ENCODE assay signal across 9 cellular contexts in the genomic region with DNA sequence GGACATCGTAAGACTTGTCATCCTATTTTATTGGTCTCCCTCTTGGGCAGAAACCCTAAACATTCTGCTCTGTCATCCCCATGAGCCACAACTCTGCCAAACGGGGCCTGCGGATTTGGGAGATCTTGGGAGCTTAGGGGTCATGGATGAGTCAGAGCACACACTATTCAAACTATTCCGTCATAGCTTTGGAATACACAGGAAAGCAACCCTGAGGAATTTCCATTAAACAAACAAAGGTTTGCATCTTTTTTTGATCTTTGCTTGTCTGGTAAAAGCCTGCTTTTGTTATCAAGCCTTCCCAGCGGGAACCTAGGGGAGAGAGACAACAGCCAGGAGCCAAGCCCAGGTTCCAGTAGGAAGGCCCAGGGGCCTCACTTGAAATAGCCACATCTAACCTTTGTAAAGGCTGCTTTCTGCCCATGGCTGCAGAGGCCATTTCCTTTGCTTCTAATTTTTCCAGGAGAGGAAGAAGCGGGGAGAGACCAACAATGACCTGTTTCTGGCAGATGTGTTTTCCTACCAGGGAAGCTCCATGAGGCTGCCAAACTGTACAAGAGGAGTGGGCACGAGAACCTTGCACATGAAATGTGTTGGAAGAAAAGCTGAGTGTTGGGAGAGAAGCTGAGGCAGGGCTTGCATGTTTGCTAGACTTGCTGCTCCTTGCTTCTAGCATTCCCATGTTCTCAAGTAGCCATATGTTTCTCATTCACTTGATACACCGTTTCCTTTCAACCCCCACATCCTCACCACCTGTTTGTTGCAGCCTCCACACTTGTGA. TPM values are rescaled to one million over a fixed set of nuclear protein-coding genes. Genes with fewer than 3 reads are reported as not detected.
DNase-seq lines count a peak whose midpoint lies in the region; ATAC-seq and TF ChIP-seq lines count a peak whose summit lies in the region.
"Not testable (repeated sequence)": the region's sequence is repeated elsewhere in the genome, so short reads cannot be mapped to it uniquely, and the experiment has no call there.
"Had no signal": no experiment of that assay in that cellular context is flagged by ENCODE, and none has a peak within 500 bp of the region (broad histone marks: within the 10 kb centered on the region; RNA-seq: fewer than 3 reads in every experiment).

No MANE protein-coding gene starts in this region.

- TF ChIP-seq POLR2A in HCT116 (IDR thresholded peaks at IDR 0.05; ENCODE audit: borderline replicate concordance, extremely low read depth, insufficient read depth, insufficient read length) = not testable (repeated sequence)

- not testable (repeated sequence) for TF ChIP-seq CTCF in HCT116 (IDR thresholded peaks at IDR 0.05 in 2 of 3, conservative IDR thresholded peaks at IDR 0.05 in 1 of 3; ENCODE audit: borderline replicate concordance in 1 of 3, insufficient read depth in 1 of 3, low read depth in 2 of 3, low read length in 2 of 3); astrocyte of the spinal cord (IDR thresholded peaks at IDR 0.05; ENCODE audit: low read depth, low read length)

- WGBS in right cardiac atrium = 63% methylated on average over 8 of the region's 8 CpGs

- H3K79me2 ChIP-seq in ACC112 (ENCODE audit: control insufficient read depth, insufficient read depth, low read length, unreplicated experiment); HCT116 (ENCODE audit: insufficient read depth, low read length): not testable (repeated sequence)

- H3K4me1 ChIP-seq in ACC112 (ENCODE audit: control insufficient read depth, insufficient read depth, low read length, unreplicated experiment) (peaks cover 37% of the 10 kb centered on the region), HCT116 (ENCODE audit: control insufficient read depth in 1 of 2, insufficient read depth in 2 of 2, low read length in 2 of 2) (peaks cover 23 to 26% of the 10 kb centered on the region in 2 experiments)
- not testable (repeated sequence) for H3K4me1 ChIP-seq in right cardiac atrium (ENCODE audit: control insufficient read depth, insufficient read depth, low read length); mucosa of rectum (ENCODE audit: control insufficient read depth in 2 of 2, insufficient read depth in 2 of 2, low read length in 2 of 2); skeletal muscle tissue (ENCODE audit: control insufficient read depth in 3 of 3, insufficient read depth in 3 of 3, low read length in 3 of 3)

- not testable (repeated sequence) for H3K27me3 ChIP-seq in ACC112 (ENCODE audit: insufficient read depth, low read length); HCT116 (ENCODE audit: insufficient read depth, low read length); right cardiac atrium (ENCODE audit: control insufficient read depth, insufficient read depth); mucosa of rectum (ENCODE audit: control insufficient read depth in 2 of 2, insufficient read depth in 2 of 2, low read length in 2 of 2); skeletal muscle tissue (ENCODE audit: control insufficient read depth in 3 of 3, insufficient read depth in 3 of 3, low read length in 3 of 3)

- TSS peak; percentile 6 for BruUV-seq in HCT116 (replicated peaks; lab: Mats Ljungman, UMichigan)

- not testable (repeated sequence) for H3K9me3 ChIP-seq in HCT116 (ENCODE audit: control insufficient read depth in 1 of 2, insufficient read depth in 1 of 2, low read depth in 1 of 2, low read length in 2 of 2); right cardiac atrium (ENCODE audit: control insufficient read depth, low read length); mucosa of rectum (ENCODE audit: control insufficient read depth in 2 of 2, low read length in 2 of 2); skeletal muscle tissue (ENCODE audit: control insufficient read depth in 3 of 3, low read length in 3 of 3)

- in situ Hi-C loops in astrocyte of the spinal cord (cut with HindIII; ENCODE audit: low sequenced_read_pairs) = not testable (repeated sequence)

- not testable (repeated sequence) for H3K9me2 ChIP-seq in HCT116 (ENCODE audit: insufficient read depth)

- ATAC-seq in HCT116 (peak; percentile 83), esophagus mucosa (peak; percentile 51), right cardiac atrium (peak; percentile 39 to 79)

- peak overlapping the region; percentile 49 for H3K4me2 ChIP-seq in HCT116 (ENCODE audit: low read length)

- H4K20me1 ChIP-seq in HCT116 (ENCODE audit: insufficient read depth) = not testable (repeated sequence)

- RAD21 ChIA-PET in HCT116 (lab: Charles Lee; ENCODE audit: low non-redundant PET in 1 of 2, low total read pairs in 2 of 2, uncharacterized antibody in 2 of 2, unreplicated experiment in 2 of 2) = not testable (repeated sequence)

- POLR2A ChIA-PET in HCT116 (lab: Charles Lee) = not testable (repeated sequence)

- not testable (repeated sequence) for TF ChIP-seq RAD21 in HCT116 (IDR thresholded peaks at IDR 0.05; ENCODE audit: low read depth)

- peaks cover 12% of the 10 kb centered on the region for H3K36me3 ChIP-seq in ACC112 (ENCODE audit: insufficient read depth, low read length)
- peaks cover 8 to 32% of the 10 kb centered on the region in 2 experiments; a peak in 3 of 4 replicates for H3K36me3 ChIP-seq in HCT116 (ENCODE audit: control insufficient read depth in 1 of 2, insufficient read depth in 2 of 2, low read length in 2 of 2)
- H3K36me3 ChIP-seq in mucosa of rectum (ENCODE audit: control insufficient read depth in 2 of 2, insufficient read depth in 2 of 2, low read length in 2 of 2) = peaks cover 27 to 43% of the 10 kb centered on the region in 2 donors
- H3K36me3 ChIP-seq in skeletal muscle tissue (ENCODE audit: control insufficient read depth in 3 of 3, insufficient read depth in 3 of 3, low read length in 3 of 3) = peaks cover 23 to 46% (median 37%) of the 10 kb centered on the region in 3 donors

- intact Hi-C loops in HCT116 (cut with micrococcal nuclease); right cardiac atrium (cut with DNase I): not testable (repeated sequence)

- peak overlapping the region; percentile 14; the same call in 1 of the 2 replicates for H3K9ac ChIP-seq in HCT116 (ENCODE audit: low read length)
- not testable (repeated sequence) for H3K9ac ChIP-seq in mucosa of rectum (ENCODE audit: low read depth in 1 of 2, low read length in 2 of 2); skeletal muscle tissue (ENCODE audit: low read depth in 1 of 3, low read length in 3 of 3)

- DNase-seq in HCT116 (ENCODE audit: low read depth, low spot score); right cardiac atrium: not testable (repeated sequence)
- DNase-seq in RPMI7951 (ENCODE audit: low read depth) (peak; percentile 81), astrocyte of the spinal cord (ENCODE audit: low read depth, low spot score) (peak; percentile 64)

- not testable (repeated sequence) for H2AFZ ChIP-seq in ACC112 (ENCODE audit: low read length, unreplicated experiment); HCT116 (ENCODE audit: low read depth, low read length, poor library complexity, severe bottlenecking)

- not testable (repeated sequence) for H3K4me3 ChIP-seq in ACC112 (ENCODE audit: low read depth, low read length); astrocyte of the spinal cord (ENCODE audit: low read depth, low read length); right cardiac atrium (ENCODE audit: low read length); mucosa of rectum (ENCODE audit: low read length in 2 of 2); skeletal muscle tissue (ENCODE audit: low read length in 3 of 3)
- H3K4me3 ChIP-seq in HCT116 (replicated peaks in 1 of 2; ENCODE audit: low read depth in 1 of 2, low read length in 2 of 2) = 0 out of 4 replicates have a peak overlapping the region, but pooled peaks of 1 of the 2 experiments have one; percentile 8

- CTCF ChIA-PET in HCT116 (lab: Charles Lee) = not testable (repeated sequence)

- H3K27ac ChIP-seq in ACC112 (ENCODE audit: low read depth, low read length) (peak overlapping the region; percentile 96), HCT116 (ENCODE audit: low read depth, low read length) (peak overlapping the region; percentile 64), right cardiac atrium (ENCODE audit: low read length) (peak overlapping the region; percentile 70), mucosa of rectum (ENCODE audit: low read depth in 2 of 2, low read length in 2 of 2) (peak overlapping the region; percentile 34 to 61), skeletal muscle tissue (ENCODE audit: low read depth, low read length) (peak overlapping the region; percentile 69)

TF ChIP-seq in HCT116, 20 proteins besides CTCF, POLR2A, EP300 and RAD21:
- 0 out of 2 replicates have a peak, but pooled peaks have one; percentile 16 for TF ChIP-seq FOSL1 (IDR thresholded peaks at IDR 0.05; ENCODE audit: low read depth)

RNA-seq across cellular contexts. Expression of gene EFCAB12, which starts 39.5 kb away (rescaled TPM):
- total RNA-seq in HCT116 (2021; ENCODE audit: unreplicated experiment) (0.42 TPM), esophagus mucosa (0.04 TPM), right cardiac atrium (under 1 TPM; 0.34 to 0.72 (median 0.42) TPM), skeletal muscle tissue (not detected)
- 0.30 and 0.41 TPM in 2 replicates for polyA plus RNA-seq in HCT116 (2012)
- 0.20 TPM in 1 of 2 replicates, not detected in the other for total RNA-seq in RPMI7951 (2014; rRNA removed; shearing (Covaris generic))
- polyA plus RNA-seq in right cardiac atrium = 0.29 TPM
- total RNA-seq: Right ventricle myocardium inferior had no signal

RNA-seq across cellular contexts. Expression of gene MBD4, which starts 50.8 kb away (rescaled TPM):
- total RNA-seq in HCT116 (2021; ENCODE audit: unreplicated experiment) (15.7 TPM), esophagus mucosa (20.8 TPM), right cardiac atrium (10 to 100 TPM; 25.3 to 52.1 (median 25.7) TPM), skeletal muscle tissue (7.8 TPM)
- polyA plus RNA-seq in HCT116 (2012) = 7.9 and 10.2 TPM in 2 replicates
- total RNA-seq in RPMI7951 (2014; rRNA removed; shearing (Covaris generic)) = 26.4 and 37.5 TPM in 2 replicates
- polyA plus RNA-seq in right cardiac atrium = 17.5 TPM

RNA-seq across cellular contexts. Expression of gene IFT122, which starts 51.0 kb away (rescaled TPM):
- 21.4 TPM for total RNA-seq in HCT116 (2021; ENCODE audit: unreplicated experiment)
- 16.6 and 18.2 TPM in 2 replicates for polyA plus RNA-seq in HCT116 (2012)
- total RNA-seq in RPMI7951 (2014; rRNA removed; shearing (Covaris generic)) = 17.9 and 20.5 TPM in 2 replicates
- total RNA-seq in esophagus mucosa = 11.2 TPM
- 10 to 100 TPM; 30.7 to 46.4 (median 35.9) TPM for total RNA-seq in right cardiac atrium
- 17.7 TPM for polyA plus RNA-seq in right cardiac atrium
- 42.3 TPM for total RNA-seq in skeletal muscle tissue
